8 cellular contexts compared by ENCODE assay signal in genomic region chr10:27998178-27998953, GRCh38. TPM values are rescaled to one million over a fixed set of nuclear protein-coding genes. Genes with fewer than 3 reads are reported as not detected.
DNase-seq lines count a peak whose midpoint lies in the region; ATAC-seq, FAIRE-seq and TF ChIP-seq lines count a peak whose summit lies in the region.

No MANE protein-coding gene starts in this region.

- TF ChIP-seq CTCF in HepG2 (CRISPR knock-in tag; IDR thresholded peaks at IDR 0.05), result no peak

- H3K27me3 Mint-ChIP-seq in dendritic cell treated with granulocyte-macrophage colony-stimulating factor and Interleukin-4, amounts not matched to agents 40 ng/mL and 50 ng/mL, for 4 days, result peaks cover 26% of the 10 kb centered on the region
- peaks cover 62% of the 10 kb centered on the region for H3K27me3 Mint-ChIP-seq in stimulated activated memory B cell treated with anti-CD40 and anti-IgM and Interleukin-4, amounts not matched to agents 10 μg/mL and 1 μg/mL and 100 μg/mL, for 72 hours

- H4K20me1 ChIP-seq in HepG2 (ENCODE audit: insufficient read depth, low read length), result no peaks in the 10 kb centered on the region

- H2AFZ ChIP-seq in HepG2 (ENCODE audit: low read length), result no peak overlapping the region

- peaks cover 14% of the 10 kb centered on the region for H3K4me1 Mint-ChIP-seq in dendritic cell treated with granulocyte-macrophage colony-stimulating factor and Interleukin-4, amounts not matched to agents 40 ng/mL and 50 ng/mL, for 4 days (ENCODE audit: low read depth)
- H3K4me1 Mint-ChIP-seq in stimulated activated memory B cell treated with anti-CD40 and anti-IgM and Interleukin-4, amounts not matched to agents 10 μg/mL and 1 μg/mL and 100 μg/mL, for 72 hours, result peaks cover 16% of the 10 kb centered on the region

- H3K79me2 ChIP-seq in HepG2 (ENCODE audit: insufficient read depth, low read length), result no peaks in the 10 kb centered on the region

- no peak for FAIRE-seq in HepG2 (lab: Jason Lieb, UNC)

- BruUV-seq in HepG2 (replicated peaks; lab: Mats Ljungman, UMichigan), result no TSS peak

- peaks cover 8% of the 10 kb centered on the region for H3K36me3 Mint-ChIP-seq in dendritic cell treated with granulocyte-macrophage colony-stimulating factor and Interleukin-4, amounts not matched to agents 40 ng/mL and 50 ng/mL, for 4 days (ENCODE audit: low read depth)
- no peaks in the 10 kb centered on the region for H3K36me3 Mint-ChIP-seq in stimulated activated memory B cell treated with anti-CD40 and anti-IgM and Interleukin-4, amounts not matched to agents 10 μg/mL and 1 μg/mL and 100 μg/mL, for 72 hours

- H3K27ac Mint-ChIP-seq in dendritic cell treated with granulocyte-macrophage colony-stimulating factor and Interleukin-4, amounts not matched to agents 40 ng/mL and 50 ng/mL, for 4 days, result peak overlapping the region; percentile 22
- H3K27ac Mint-ChIP-seq in stimulated activated memory B cell treated with anti-CD40 and anti-IgM and Interleukin-4, amounts not matched to agents 10 μg/mL and 1 μg/mL and 100 μg/mL, for 72 hours, result peak overlapping the region; percentile 14

- peak overlapping the region; percentile 71 for H3K4me2 ChIP-seq in HepG2 (ENCODE audit: low read depth, low read length)

- H3K4me3 Mint-ChIP-seq in dendritic cell treated with granulocyte-macrophage colony-stimulating factor and Interleukin-4, amounts not matched to agents 40 ng/mL and 50 ng/mL, for 4 days, result peak overlapping the region; percentile 94
- H3K4me3 Mint-ChIP-seq in stimulated activated memory B cell treated with anti-CD40 and anti-IgM and Interleukin-4, amounts not matched to agents 10 μg/mL and 1 μg/mL and 100 μg/mL, for 72 hours, result peak overlapping the region; percentile 82

- ATAC-seq in HepG2 (peak; percentile 95), GM18505 (IDR thresholded peaks at IDR 0.05; ENCODE audit: unreplicated experiment) (no peak)
- peak; percentile 61 for ATAC-seq in stimulated activated memory B cell treated with anti-CD40 and anti-IgM and Interleukin-4, amounts not matched to agents 10 μg/mL and 1 μg/mL and 100 μg/mL, for 72 hours

- no peak for TF ChIP-seq RAD21 in HepG2 (CRISPR knock-in tag; IDR thresholded peaks at IDR 0.05)

- peaks cover 0 to 55% of the 10 kb centered on the region in 2 experiments for H3K27me3 ChIP-seq in HepG2 (ENCODE audit: control insufficient read depth in 1 of 2, insufficient read depth in 2 of 2, low read length in 2 of 2)

- peaks cover 7% of the 10 kb centered on the region for H3K4me1 ChIP-seq in HepG2 (ENCODE audit: insufficient read depth, low read length)

- 1% methylated on average over 26 of the region's 62 CpGs for WGBS in HepG2 (ENCODE audit: low lambda C conversion rate)

- H3K36me3 ChIP-seq in SK-N-MC (ENCODE audit: insufficient read depth, low read length) (no peaks in the 10 kb centered on the region), HepG2 (replicated peaks in 1 of 2; ENCODE audit: control insufficient read depth in 1 of 2, insufficient read depth in 2 of 2, low read length in 2 of 2) (no peaks in the 10 kb centered on the region)

- TF ChIP-seq POLR2A in HepG2 (IDR thresholded peaks at IDR 0.05; ENCODE audit: insufficient read depth in 1 of 2, low read depth in 2 of 2, low read length in 2 of 2), result no peak
- no peak for TF ChIP-seq POLR2A in GM18505 (IDR thresholded peaks at IDR 0.05; ENCODE audit: borderline replicate concordance, extremely low read depth, insufficient read depth, insufficient read length)

- TF ChIP-seq EP300 in HepG2 (IDR thresholded peaks at IDR 0.05; ENCODE audit: low read depth in 2 of 2, low read length in 2 of 2) (no peak), HepG2 (CRISPR knock-in tag; IDR thresholded peaks at IDR 0.05; ENCODE audit: borderline replicate concordance) (no peak)

- H3K9me3 Mint-ChIP-seq in dendritic cell treated with granulocyte-macrophage colony-stimulating factor and Interleukin-4, amounts not matched to agents 40 ng/mL and 50 ng/mL, for 4 days, result no peaks in the 10 kb centered on the region
- no peaks in the 10 kb centered on the region for H3K9me3 Mint-ChIP-seq in stimulated activated memory B cell treated with anti-CD40 and anti-IgM and Interleukin-4, amounts not matched to agents 10 μg/mL and 1 μg/mL and 100 μg/mL, for 72 hours

- H3K27ac ChIP-seq in SK-N-MC, result no peak overlapping the region
- H3K27ac ChIP-seq in HepG2 (ENCODE audit: extremely low read length, insufficient read depth, low read length), result no peak overlapping the region

- H3K9me3 ChIP-seq in SK-N-MC (ENCODE audit: low read depth, low read length), result no peaks in the 10 kb centered on the region
- no peaks in the 10 kb centered on the region for H3K9me3 ChIP-seq in HepG2 (ENCODE audit: low read length)

- H3K4me3 ChIP-seq in SK-N-MC, result peak overlapping the region; percentile 84
- peak overlapping the region; percentile 44 to 70 (median 59) for H3K4me3 ChIP-seq in HepG2 (replicated peaks in 1 of 3; ENCODE audit: insufficient read depth in 1 of 3, low read depth in 2 of 3, low read length in 3 of 3)

- in situ Hi-C loops in HepG2 (cut with HindIII; ENCODE audit: extremely low pct_ligation_motif_present, low pct_unique_long_range_greater_than_20kb), result no loop called here

- intact Hi-C loops in dendritic cell treated with granulocyte-macrophage colony-stimulating factor and Interleukin-4, amounts not matched to agents 40 ng/mL and 50 ng/mL, for 4 days (cut with micrococcal nuclease), result no loop called here
- intact Hi-C loops in HepG2 (cut with micrococcal nuclease; ENCODE audit: unreplicated experiment), result no loop called here

- POLR2A ChIA-PET in HepG2 (lab: Yijun Ruan, JAX), result no interaction called here

- DNase-seq in NOMO-1 treated with DMSO at 0.1 percent for 48 hours (lab: John Stamatoyannopoulos, UW; ENCODE audit: unreplicated experiment) (peak; percentile 28), NOMO-1 treated with dmso at 0.1 percent for 144 hours (lab: John Stamatoyannopoulos, UW; ENCODE audit: unreplicated experiment) (no peak), SK-N-MC (ENCODE audit: low read depth, low spot score) (no peak), HepG2 (ENCODE audit: low spot score) (no peak), NCI-H187 (lab: John Stamatoyannopoulos, UW) (no peak)

- CTCF ChIA-PET in HepG2 (lab: Yijun Ruan, JAX; ENCODE audit: low intra/inter-chr PET ratio, low total read pairs), result no interaction called here

- peak overlapping the region; percentile 75 for H3K9ac ChIP-seq in SK-N-MC (ENCODE audit: insufficient read length)
- H3K9ac ChIP-seq in HepG2 (ENCODE audit: insufficient read depth, low read depth, low read length), result no peak overlapping the region

TF ChIP-seq in HepG2, 621 proteins besides CTCF, POLR2A, EP300 and RAD21 (continues in another document):
- no peak for TF ChIP-seq LCORL (IDR thresholded peaks at IDR 0.05)
- no peak for TF ChIP-seq LCORL (CRISPR knock-in tag; IDR thresholded peaks at IDR 0.05)
- TF ChIP-seq ZXDC (CRISPR knock-in tag; IDR thresholded peaks at IDR 0.05), result no peak
- TF ChIP-seq NFE2 (CRISPR knock-in tag; IDR thresholded peaks at IDR 0.05), result no peak
- TF ChIP-seq ZNF225 (CRISPR knock-in tag; IDR thresholded peaks at IDR 0.05), result no peak
- no peak for TF ChIP-seq DMAP1 (CRISPR knock-in tag; IDR thresholded peaks at IDR 0.05)

RNA-seq across cellular contexts. Expression of gene ODAD2, which starts 0.5 kb away (rescaled TPM):
- not detected in 2 replicates for total RNA-seq in HepG2 (2016; rRNA removed; fragmentation: Illumina TruSeq; extraction: Trizol)
- total RNA-seq in HepG2 (2016; cell fraction: cytosol; rRNA removed; fragmentation: Illumina TruSeq; extraction: Trizol; ENCODE audit: low read depth), result not detected in 2 replicates
- total RNA-seq in HepG2 (2016; cell fraction: insoluble cytoplasmic fraction; rRNA removed; fragmentation: Illumina TruSeq; extraction: Trizol), result not detected in 2 replicates
- total RNA-seq in HepG2 (2016; cell fraction: membrane; rRNA removed; fragmentation: Illumina TruSeq; extraction: Trizol), result not detected in 2 replicates
- total RNA-seq in HepG2 (2016; cell fraction: nucleus; rRNA removed; fragmentation: Illumina TruSeq; extraction: Trizol), result not detected in 2 replicates
- polyA plus RNA-seq in HepG2 (2011; rRNA removed), result not detected in 2 replicates
- polyA plus RNA-seq in HepG2 (2011; cell fraction: cytosol; rRNA removed), result not detected in 2 replicates
- not detected in 2 replicates for polyA plus RNA-seq in HepG2 (2011; cell fraction: nucleus; rRNA removed)
- polyA plus RNA-seq in HepG2 (2012), result not detected in 2 replicates
- not detected in 2 replicates for polyA plus RNA-seq in HepG2 (2016; cell fraction: cytosol; fragmentation: Illumina TruSeq; extraction: Trizol; ENCODE audit: low read depth)
- not detected in 2 replicates for polyA plus RNA-seq in HepG2 (2016; cell fraction: insoluble cytoplasmic fraction; fragmentation: Illumina TruSeq; extraction: Trizol; ENCODE audit: low read depth)
- not detected in 2 replicates for polyA plus RNA-seq in HepG2 (2016; cell fraction: membrane; fragmentation: Illumina TruSeq; extraction: Trizol; ENCODE audit: low read depth)
- polyA plus RNA-seq in HepG2 (2016; cell fraction: nucleus; fragmentation: Illumina TruSeq; extraction: Trizol; ENCODE audit: insufficient read depth, low read depth), result not detected in 2 replicates
- polyA minus RNA-seq in HepG2 (2011; rRNA and poly(A)+ RNA removed; ENCODE audit: low replicate concordance), result 0.30 TPM in 1 of 2 replicates, not detected in the other
- polyA minus RNA-seq in HepG2 (2011; cell fraction: cytosol; rRNA and poly(A)+ RNA removed), result not detected in 2 replicates
- polyA minus RNA-seq in HepG2 (2011; cell fraction: nucleus; rRNA and poly(A)+ RNA removed), result not detected in 2 replicates
